In genomic region chr1:23167353-23168078, GRCh38 we compare ENCODE assay signal across 8 cellular contexts.
DNase-seq lines count a peak whose midpoint lies in the region; ATAC-seq and TF ChIP-seq lines count a peak whose summit lies in the region.

No MANE protein-coding gene starts in this region.

- H3K4me3 ChIP-seq in astrocyte of the cerebellum (ENCODE audit: low read depth, low read length) = peak overlapping the region; percentile 58

- no peak for TF ChIP-seq CTCF in C4-2B (conservative IDR thresholded peaks at IDR 0.05)
- TF ChIP-seq CTCF in astrocyte of the cerebellum (IDR thresholded peaks at IDR 0.05; ENCODE audit: low read depth, low read length, missing control alignments) = no peak

- ATAC-seq in GM21529 (IDR thresholded peaks at IDR 0.05; ENCODE audit: unreplicated experiment) = no peak

- DNase-seq in HCEC 1CT (peak; percentile 47), T follicular helper cell (ENCODE audit: low read depth) (peak; percentile 32), astrocyte of the cerebellum (ENCODE audit: low read depth) (peak; percentile 73), hepatic stellate cell (ENCODE audit: low spot score) (peak; percentile 77), putamen (ENCODE audit: low spot score) (peak; percentile 31), midbrain (lab: John Stamatoyannopoulos, UW) (no peak)

- peak overlapping the region; percentile 67 for H3K27ac ChIP-seq in C4-2B

- in situ Hi-C loops in astrocyte of the cerebellum (cut with HindIII; ENCODE audit: low sequenced_read_pairs) = no loop called here
